ENCODE assay signal across 10 cellular contexts in the genomic region with DNA sequence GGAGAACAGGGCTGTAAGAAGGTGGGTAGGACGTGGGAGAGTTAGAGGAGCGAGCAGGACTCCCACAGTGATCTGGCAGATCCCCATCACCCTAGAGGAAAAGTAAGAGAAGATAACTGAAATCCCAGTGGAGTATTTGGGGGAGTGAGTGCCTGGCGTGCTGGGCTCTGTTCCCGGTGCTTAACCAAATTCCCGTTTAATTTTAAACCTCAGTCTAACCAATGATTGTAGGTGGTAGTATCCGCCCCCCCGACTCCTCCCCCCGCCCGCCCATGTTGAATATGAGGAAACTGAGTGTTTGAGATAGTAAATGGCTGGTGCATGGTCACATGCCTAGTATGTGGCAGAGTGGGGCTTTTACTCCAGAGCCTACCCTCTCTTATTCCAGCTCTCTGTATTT. TPM values are rescaled to one million over a fixed set of nuclear protein-coding genes. Genes with fewer than 3 reads are reported as not detected.
A peak's percentile ranks its signal among the peaks of the same experiment; 100 is the strongest.
DNase-seq lines count a peak whose midpoint lies in the region; ATAC-seq and TF ChIP-seq lines count a peak whose summit lies in the region.
"Had no signal": no experiment of that assay in that cellular context is flagged by ENCODE, and none has a peak within 500 bp of the region (broad histone marks: within the 10 kb centered on the region; RNA-seq: fewer than 3 reads in every experiment).

No MANE protein-coding gene starts in this region.

- POLR2A ChIA-PET in activated CD4-positive, alpha-beta T cell treated with anti-CD3 and anti-CD28 coated beads, Interleukin-2, amount 10 ng/mL, durations not matched to agents 7 days and 5 days (lab: Charles Lee) = no interaction called here
- POLR2A ChIA-PET in activated CD8-positive, alpha-beta T cell treated with anti-CD3 and anti-CD28 coated beads, Interleukin-2, amount 10 ng/mL, durations not matched to agents 7 days and 5 days (lab: Charles Lee) = no interaction called here

- peaks cover 19% of the 10 kb centered on the region for H3K4me1 ChIP-seq in iPS-20b (ENCODE audit: insufficient read depth, low read length)
- H3K4me1 ChIP-seq in testis = peaks cover 58% of the 10 kb centered on the region

- H3K4me1 Mint-ChIP-seq in activated CD4-positive, alpha-beta T cell treated with anti-CD3 and anti-CD28 coated beads, Interleukin-2, amount 10 ng/mL, durations not matched to agents 7 days and 5 days = peaks cover 35% of the 10 kb centered on the region
- H3K4me1 Mint-ChIP-seq in activated CD8-positive, alpha-beta T cell treated with anti-CD3 and anti-CD28 coated beads, Interleukin-2, amount 10 ng/mL, durations not matched to agents 7 days and 5 days (ENCODE audit: low read depth) = peaks cover 34% of the 10 kb centered on the region

- no peak for TF ChIP-seq CTCF in testis (IDR thresholded peaks at IDR 0.05)

- no peak for ATAC-seq in activated CD8-positive, alpha-beta T cell treated with anti-CD3 and anti-CD28 coated beads, Interleukin-2, amount 10 ng/mL, durations not matched to agents 7 days and 5 days
- ATAC-seq in sciatic nerve (no peak), HG03045 (IDR thresholded peaks at IDR 0.05; ENCODE audit: unreplicated experiment) (no peak)

- peak overlapping the region; percentile 89 for H3K4me3 Mint-ChIP-seq in activated CD4-positive, alpha-beta T cell treated with anti-CD3 and anti-CD28 coated beads, Interleukin-2, amount 10 ng/mL, durations not matched to agents 7 days and 5 days
- H3K4me3 Mint-ChIP-seq in activated CD8-positive, alpha-beta T cell treated with anti-CD3 and anti-CD28 coated beads, Interleukin-2, amount 10 ng/mL, durations not matched to agents 7 days and 5 days = peak overlapping the region; percentile 81

- H3K27me3 ChIP-seq in iPS-20b (ENCODE audit: insufficient read depth, low read length) = no peaks in the 10 kb centered on the region
- no peaks in the 10 kb centered on the region for H3K27me3 ChIP-seq in testis

- peak overlapping the region; percentile 79; the same call in 1 of the 2 replicates for H3K4me3 ChIP-seq in iPS-20b (ENCODE audit: low read length)
- peak overlapping the region in 1 of 2 donors; percentile 86 for H3K4me3 ChIP-seq in testis

- H3K27me3 Mint-ChIP-seq in activated CD4-positive, alpha-beta T cell treated with anti-CD3 and anti-CD28 coated beads, Interleukin-2, amount 10 ng/mL, durations not matched to agents 7 days and 5 days = no peaks in the 10 kb centered on the region
- H3K27me3 Mint-ChIP-seq in activated CD8-positive, alpha-beta T cell treated with anti-CD3 and anti-CD28 coated beads, Interleukin-2, amount 10 ng/mL, durations not matched to agents 7 days and 5 days (ENCODE audit: low read depth) = no peaks in the 10 kb centered on the region

- no peak for DNase-seq in activated CD4-positive, alpha-beta T cell treated with anti-CD3 and anti-CD28 coated beads, Interleukin-2, amount 10 ng/mL, durations not matched to agents 7 days and 5 days
- DNase-seq in activated CD4-positive, alpha-beta T cell treated with anti-CD3 and anti-CD28 coated beads for 4 hours = no peak
- no peak for DNase-seq in activated CD8-positive, alpha-beta T cell treated with anti-CD3 and anti-CD28 coated beads, Interleukin-2, amount 10 ng/mL, durations not matched to agents 7 days and 5 days
- DNase-seq in testis (peak; percentile 46), sciatic nerve (ENCODE audit: low spot score) (no peak), COLO668 (lab: John Stamatoyannopoulos, UW; ENCODE audit: unreplicated experiment) (no peak)
- DNase-seq: activated CD4-positive, CD25-positive, alpha-beta regulatory T cell; left cardiac atrium had no signal

- CTCF ChIA-PET in activated CD4-positive, alpha-beta T cell treated with anti-CD3 and anti-CD28 coated beads, Interleukin-2, amount 10 ng/mL, durations not matched to agents 7 days and 5 days (lab: Charles Lee) = interaction anchor here (1.2 to 3.6 kb wide), 5 partner anchors 10 to 181 kb away, joined by 4 to 18 read pairs (median 6); partner anchors contain the start of gene AAAS
- CTCF ChIA-PET in activated CD8-positive, alpha-beta T cell treated with anti-CD3 and anti-CD28 coated beads, Interleukin-2, amount 10 ng/mL, durations not matched to agents 7 days and 5 days (lab: Charles Lee) = interaction anchor here (2.5 kb wide), 1 partner anchor 150 kb away, joined by 15 read pairs; no protein-coding TSS in a partner anchor

- H3K27ac ChIP-seq in iPS-20b (ENCODE audit: low read length) (no peak overlapping the region), testis (peak overlapping the region; percentile 97 to 98)

- no peaks in the 10 kb centered on the region for H3K9me3 ChIP-seq in iPS-20b (ENCODE audit: insufficient read depth, low read depth, low read length)
- no peaks in the 10 kb centered on the region for H3K9me3 ChIP-seq in testis

- no peaks in the 10 kb centered on the region for H3K36me3 Mint-ChIP-seq in activated CD4-positive, alpha-beta T cell treated with anti-CD3 and anti-CD28 coated beads, Interleukin-2, amount 10 ng/mL, durations not matched to agents 7 days and 5 days (ENCODE audit: low read depth)
- peaks cover 18% of the 10 kb centered on the region for H3K36me3 Mint-ChIP-seq in activated CD8-positive, alpha-beta T cell treated with anti-CD3 and anti-CD28 coated beads, Interleukin-2, amount 10 ng/mL, durations not matched to agents 7 days and 5 days (ENCODE audit: low read depth)

- intact Hi-C loops in testis (cut with DNase I; ENCODE audit: low total_unique reads) = loop anchor here (10.0 kb wide), 2 partner anchors 48 to 178 kb away; partner anchors contain the start of genes AAAS and PCBP2
- intact Hi-C loops in sciatic nerve (cut with DNase I) = loop anchor here (10.0 kb wide), 2 partner anchors 48 to 148 kb away; partner anchors contain the start of gene PCBP2

- TF ChIP-seq POLR2A in testis (IDR thresholded peaks at IDR 0.05) = no peak

- H3K9me3 Mint-ChIP-seq in activated CD4-positive, alpha-beta T cell treated with anti-CD3 and anti-CD28 coated beads, Interleukin-2, amount 10 ng/mL, durations not matched to agents 7 days and 5 days = no peaks in the 10 kb centered on the region
- no peaks in the 10 kb centered on the region for H3K9me3 Mint-ChIP-seq in activated CD8-positive, alpha-beta T cell treated with anti-CD3 and anti-CD28 coated beads, Interleukin-2, amount 10 ng/mL, durations not matched to agents 7 days and 5 days (ENCODE audit: insufficient read depth)

- H3K36me3 ChIP-seq in iPS-20b (ENCODE audit: insufficient read depth, low read depth, low read length) = peaks cover 44% of the 10 kb centered on the region
- no peaks in the 10 kb centered on the region for H3K36me3 ChIP-seq in testis (ENCODE audit: low read depth, missing control alignments)

- peak overlapping the region; percentile 94; the same call in 1 of the 2 replicates for H3K9ac ChIP-seq in iPS-20b (ENCODE audit: low read depth, low read length)

- H3K27ac Mint-ChIP-seq in activated CD4-positive, alpha-beta T cell treated with anti-CD3 and anti-CD28 coated beads, Interleukin-2, amount 10 ng/mL, durations not matched to agents 7 days and 5 days = peak overlapping the region; percentile 98
- H3K27ac Mint-ChIP-seq in activated CD8-positive, alpha-beta T cell treated with anti-CD3 and anti-CD28 coated beads, Interleukin-2, amount 10 ng/mL, durations not matched to agents 7 days and 5 days = peak overlapping the region; percentile 94

- WGBS in testis, 2 donors = 8 to 29% methylated on average over 9 of the region's 9 CpGs

RNA-seq across cellular contexts. Expression of gene TARBP2, which starts 1.2 kb away (rescaled TPM):
- 10 to 100 TPM; 32.6 to 35.9 TPM for total RNA-seq in activated CD4-positive, alpha-beta T cell treated with anti-CD3 and anti-CD28 coated beads, Interleukin-2, amount 10 ng/mL, durations not matched to agents 7 days and 5 days
- total RNA-seq in activated CD8-positive, alpha-beta T cell treated with anti-CD3 and anti-CD28 coated beads, Interleukin-2, amount 10 ng/mL, durations not matched to agents 7 days and 5 days = 10 to 100 TPM; 30.3 to 36.9 TPM
- total RNA-seq in testis (10 to 100 TPM; 67.6 to 73.1 TPM), sciatic nerve (19.4 TPM)
- polyA plus RNA-seq in testis (ENCODE audit: insufficient read depth, low read depth, low replicate concordance) = 37.8 TPM

RNA-seq across cellular contexts. Expression of gene MAP3K12, which starts 3.1 kb away (rescaled TPM):
- total RNA-seq in activated CD4-positive, alpha-beta T cell treated with anti-CD3 and anti-CD28 coated beads, Interleukin-2, amount 10 ng/mL, durations not matched to agents 7 days and 5 days = 10 to 100 TPM; 26.0 to 26.1 TPM
- total RNA-seq in activated CD8-positive, alpha-beta T cell treated with anti-CD3 and anti-CD28 coated beads, Interleukin-2, amount 10 ng/mL, durations not matched to agents 7 days and 5 days = 10 to 100 TPM; 22.7 to 22.9 TPM
- total RNA-seq in testis = 10 to 100 TPM; 52.2 to 56.7 TPM
- 28.5 TPM for polyA plus RNA-seq in testis (ENCODE audit: insufficient read depth, low read depth, low replicate concordance)
- total RNA-seq in sciatic nerve = 28.6 TPM

RNA-seq across cellular contexts. Expression of gene NPFF, which starts 5.0 kb away (rescaled TPM):
- not detected for total RNA-seq in activated CD4-positive, alpha-beta T cell treated with anti-CD3 and anti-CD28 coated beads, Interleukin-2, amount 10 ng/mL, durations not matched to agents 7 days and 5 days
- not detected for total RNA-seq in activated CD8-positive, alpha-beta T cell treated with anti-CD3 and anti-CD28 coated beads, Interleukin-2, amount 10 ng/mL, durations not matched to agents 7 days and 5 days
- total RNA-seq in testis = 1 to 10 TPM in 1 of 2 donors, not detected in 1; 1.2 TPM
- polyA plus RNA-seq in testis (ENCODE audit: insufficient read depth, low read depth, low replicate concordance) = not detected
- not detected for total RNA-seq in sciatic nerve
- total RNA-seq: left cardiac atrium had no signal

RNA-seq across cellular contexts. Expression of gene PCBP2, which starts 50.4 kb away (rescaled TPM):
- total RNA-seq in activated CD4-positive, alpha-beta T cell treated with anti-CD3 and anti-CD28 coated beads, Interleukin-2, amount 10 ng/mL, durations not matched to agents 7 days and 5 days = 100 to 1,000 TPM; 882 to 943 TPM
- 100 to 1,000 TPM; 813 to 836 TPM for total RNA-seq in activated CD8-positive, alpha-beta T cell treated with anti-CD3 and anti-CD28 coated beads, Interleukin-2, amount 10 ng/mL, durations not matched to agents 7 days and 5 days
- 100 to 1,000 TPM; 553 to 632 TPM for total RNA-seq in testis
- polyA plus RNA-seq in testis (ENCODE audit: insufficient read depth, low read depth, low replicate concordance) = 1,065 TPM
- 772 TPM for total RNA-seq in sciatic nerve
